Comparison of ENCODE assay signal across 8 cellular contexts in the genomic region with DNA sequence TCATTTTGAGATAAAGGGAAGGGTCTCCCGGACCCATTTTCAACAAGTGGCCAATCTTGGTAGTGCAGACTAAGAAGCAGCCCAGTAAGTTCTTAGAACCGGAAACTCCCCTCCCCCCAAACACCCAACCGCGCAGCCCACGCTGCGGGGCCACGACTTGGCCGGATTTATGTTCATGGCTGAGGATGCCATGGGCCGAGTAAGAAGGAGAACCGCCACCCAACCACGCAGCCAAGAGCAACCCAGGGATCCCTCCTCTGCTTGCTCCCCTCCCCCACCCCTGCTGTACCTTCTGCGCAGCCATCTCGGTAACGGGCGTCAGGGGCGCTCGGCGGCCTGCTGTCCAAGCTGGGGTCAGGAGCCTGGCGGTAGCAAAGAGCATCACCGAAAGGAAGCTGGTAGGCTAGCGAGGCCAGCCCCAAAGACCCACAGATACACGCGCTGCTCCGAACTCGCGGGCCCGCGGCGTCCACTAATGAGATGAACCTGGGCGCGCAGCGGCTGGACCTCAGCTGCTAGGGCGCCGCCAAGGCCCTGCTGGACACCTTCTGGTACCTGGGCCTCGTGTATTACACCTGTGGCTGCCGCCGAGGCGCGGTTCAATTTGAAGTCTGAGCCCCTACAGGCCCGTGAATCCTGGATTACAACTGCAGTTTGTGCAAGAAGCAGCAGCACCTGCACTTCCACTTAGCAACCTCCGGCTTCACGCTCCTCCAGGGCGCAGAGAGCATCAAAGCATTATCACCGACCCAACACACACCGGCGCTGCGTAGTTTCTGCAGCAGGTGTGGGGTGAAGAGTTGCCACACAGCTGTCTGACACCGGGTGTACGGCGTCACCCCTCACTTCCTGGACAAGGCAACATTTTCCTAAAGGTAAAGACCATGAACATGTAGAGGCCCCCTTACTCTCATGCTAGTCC.
DNase-seq lines count a peak whose midpoint lies in the region; ATAC-seq, FAIRE-seq and TF ChIP-seq lines count a peak whose summit lies in the region.

No MANE protein-coding gene starts in this region.

- H3K27ac ChIP-seq in body of pancreas (peak overlapping the region in 3 of 4 donors; percentile 17 to 37 (median 32)), right lobe of liver (no peak overlapping the region)

- TF ChIP-seq CTCF in GM12865 (IDR thresholded peaks at IDR 0.05; ENCODE audit: insufficient read depth, low read depth, low read length, missing control alignments) (no peak), body of pancreas (IDR thresholded peaks at IDR 0.05) (peak in 5 of 7 experiments; percentile 8 to 49 (median 43)), right lobe of liver (IDR thresholded peaks at IDR 0.05) (peak in 2 of 4 donors; percentile 9 to 11), GM10266 (IDR thresholded peaks at IDR 0.05; ENCODE audit: control insufficient read depth, insufficient read depth, low read depth, missing control alignments) (no peak)

- no peak overlapping the region for H3K4me3 ChIP-seq in GM12865 (ENCODE audit: low read depth, low read length)
- H3K4me3 ChIP-seq in body of pancreas, result peak overlapping the region; percentile 13 to 30
- peak overlapping the region; percentile 3 to 19 (median 17) for H3K4me3 ChIP-seq in right lobe of liver

- H3K27me3 Mint-ChIP-seq in T-helper 1 cell treated with Interleukin-12 subunit alpha and Interleukin-12 subunit beta and Interleukin-4 antibody, amounts not matched to agents 30 μg/mL and 1 μg/mL, for 36 hours (ENCODE audit: low read depth), result no peaks in the 10 kb centered on the region

- FAIRE-seq in RCC 7860 (lab: Jason Lieb, UNC), result no peak

- DNase-seq in GM12865 (ENCODE audit: low read depth), result peak; percentile 1
- peak; percentile 13 to 56 (median 32) for DNase-seq in body of pancreas
- DNase-seq in right lobe of liver, result peak in 2 of 3 donors; percentile 22 to 47
- peak; percentile 18 for DNase-seq in stimulated activated CD8-positive, alpha-beta memory T cell treated with anti-CD3 and anti-CD28 coated beads, Interleukin-12 subunit alpha, Interleukin-12 subunit beta, amount 100 ng/mL, for 4 hours (ENCODE audit: low read depth)
- no peak for DNase-seq in RCC 7860 (ENCODE audit: low spot score)
- no peak for DNase-seq in GM10266 (ENCODE audit: extremely low spot score)

- H3K4me3 Mint-ChIP-seq in T-helper 1 cell treated with Interleukin-12 subunit alpha and Interleukin-12 subunit beta and Interleukin-4 antibody, amounts not matched to agents 30 μg/mL and 1 μg/mL, for 36 hours, result peak overlapping the region; percentile 84

- TF ChIP-seq POLR2A in body of pancreas (IDR thresholded peaks at IDR 0.05) (peak in 2 of 3 donors; percentile 13 to 16), right lobe of liver (IDR thresholded peaks at IDR 0.05) (no peak)

- peaks cover 13% of the 10 kb centered on the region for H3K9me3 Mint-ChIP-seq in T-helper 1 cell treated with Interleukin-12 subunit alpha and Interleukin-12 subunit beta and Interleukin-4 antibody, amounts not matched to agents 30 μg/mL and 1 μg/mL, for 36 hours

- H3K4me1 Mint-ChIP-seq in T-helper 1 cell treated with Interleukin-12 subunit alpha and Interleukin-12 subunit beta and Interleukin-4 antibody, amounts not matched to agents 30 μg/mL and 1 μg/mL, for 36 hours (ENCODE audit: low read depth), result peaks cover 10% of the 10 kb centered on the region

- no peaks in the 10 kb centered on the region for H3K27me3 ChIP-seq in body of pancreas
- H3K27me3 ChIP-seq in right lobe of liver, result peaks cover 0 to 21% of the 10 kb centered on the region in 2 donors

- peak overlapping the region; percentile 87 for H3K27ac Mint-ChIP-seq in T-helper 1 cell treated with Interleukin-12 subunit alpha and Interleukin-12 subunit beta and Interleukin-4 antibody, amounts not matched to agents 30 μg/mL and 1 μg/mL, for 36 hours

- ATAC-seq in body of pancreas, result peak; percentile 69
- peak in 3 of 4 donors; percentile 28 to 41 (median 37) for ATAC-seq in right lobe of liver
- no peak for ATAC-seq in HG03045 (IDR thresholded peaks at IDR 0.05; ENCODE audit: unreplicated experiment)

- WGBS in body of pancreas, 2 donors, result 2 to 20% methylated on average over 1 to 20 of the region's 50 CpGs
- 54% methylated on average over 13 of the region's 50 CpGs for WGBS in right lobe of liver (ENCODE audit: insufficient coverage, low coverage, low lambda C conversion rate, missing lambda C conversion rate)

- intact Hi-C loops in body of pancreas (cut with DNase I), result no loop called here
- intact Hi-C loops in right lobe of liver (cut with DNase I), result no loop called here

- H3K36me3 Mint-ChIP-seq in T-helper 1 cell treated with Interleukin-12 subunit alpha and Interleukin-12 subunit beta and Interleukin-4 antibody, amounts not matched to agents 30 μg/mL and 1 μg/mL, for 36 hours (ENCODE audit: low read depth), result no peaks in the 10 kb centered on the region

- H3K9me3 ChIP-seq in body of pancreas, result no peaks in the 10 kb centered on the region
- H3K9me3 ChIP-seq in right lobe of liver, result no peaks in the 10 kb centered on the region

- H3K36me3 ChIP-seq in body of pancreas (replicated peaks in 1 of 2; ENCODE audit: insufficient read depth in 1 of 2, low read depth in 2 of 2) (no peaks in the 10 kb centered on the region), right lobe of liver (no peaks in the 10 kb centered on the region)

- H3K4me1 ChIP-seq in body of pancreas, result no peaks in the 10 kb centered on the region
- no peaks in the 10 kb centered on the region for H3K4me1 ChIP-seq in right lobe of liver

Comparison
In these comparisons a context has a peak if more than half of its experiments do, and no peak if none do; other contexts are left out.
1. DNase-seq: peak in GM12865 (single experiment), body of pancreas (4 of 4), right lobe of liver (2 of 3) and stimulated activated CD8-positive, alpha-beta memory T cell treated with anti-CD3 and anti-CD28 coated beads, Interleukin-12 subunit alpha, Interleukin-12 subunit beta, amount 100 ng/mL, for 4 hours (single experiment); none in RCC 7860 (single experiment) and GM10266 (single experiment).
2. CTCF ChIP-seq: peak in body of pancreas (5 of 7); none in GM12865 (single experiment) and GM10266 (single experiment).
3. H3K27ac ChIP-seq: peak in body of pancreas (3 of 4); none in right lobe of liver (0 of 3).